ENCODE assay signal across 18 cellular contexts in genomic region chr7:152504816-152505215, GRCh38.
DNase-seq lines count a peak whose midpoint lies in the region; ATAC-seq, FAIRE-seq and TF ChIP-seq lines count a peak whose summit lies in the region.
"Had no signal": no experiment of that assay in that cellular context is flagged by ENCODE, and none has a peak within 500 bp of the region (broad histone marks: within the 10 kb centered on the region; RNA-seq: fewer than 3 reads in every experiment).

No MANE protein-coding gene starts in this region.

- peaks cover 7% of the 10 kb centered on the region for H3K4me1 Mint-ChIP-seq in Caco-2 (ENCODE audit: low read depth, unreplicated experiment)

- POLR2A ChIA-PET in Caco-2 (lab: Charles Lee) (interaction anchor here (0.7 to 0.9 kb wide), 2 partner anchors 41 to 71 kb away, joined by 3 to 5 read pairs; no protein-coding TSS in a partner anchor), K562 (lab: Yijun Ruan, JAX) (interaction anchor here (0.6 to 1.0 kb wide), 3 partner anchors 13 to 530 kb away, joined by 3 read pairs; no protein-coding TSS in a partner anchor)

- H3K56ac ChIP-seq in mesendoderm (ENCODE audit: low read length) = peak overlapping the region; percentile 15

- no peaks in the 10 kb centered on the region for H3K27me3 Mint-ChIP-seq in Caco-2 (ENCODE audit: insufficient read depth, unreplicated experiment)

- H3K4me1 ChIP-seq in Caco-2 (peaks cover 19% of the 10 kb centered on the region), K562 (replicated peaks in 1 of 2; ENCODE audit: control insufficient read depth in 2 of 2, insufficient read depth in 2 of 2, low read length in 2 of 2) (peaks cover 0 to 4% of the 10 kb centered on the region in 2 experiments; a peak in 4 of 5 replicates), mesendoderm (ENCODE audit: control insufficient read depth, low read depth, low read length) (peaks cover 3% of the 10 kb centered on the region), prostate gland (replicated peaks) (no peaks in the 10 kb centered on the region)

- H3K9me3 Mint-ChIP-seq in Caco-2 (ENCODE audit: unreplicated experiment) = no peaks in the 10 kb centered on the region

- H2AFZ ChIP-seq in K562 (ENCODE audit: low read depth, low read length) = peak overlapping the region; percentile 40; the same call in 1 of the 2 replicates

- no peak for TF ChIP-seq RAD21 in K562 (CRISPR knock-in tag; conservative IDR thresholded peaks at IDR 0.05 in 1 of 2, IDR thresholded peaks at IDR 0.05 in 1 of 2)

- H3K18ac ChIP-seq in mesendoderm (ENCODE audit: low read length) = no peak overlapping the region

- H3K36me3 Mint-ChIP-seq in Caco-2 (ENCODE audit: insufficient read depth, unreplicated experiment) = no peaks in the 10 kb centered on the region

- TF ChIP-seq EP300 in K562 (IDR thresholded peaks at IDR 0.05; ENCODE audit: low read length) = no peak

- CTCF ChIA-PET in Caco-2 (lab: Charles Lee) (no interaction called here), K562 (lab: Yijun Ruan, JAX; ENCODE audit: low intra/inter-chr PET ratio) (no interaction called here)

- H3K79me2 ChIP-seq in K562 (ENCODE audit: control insufficient read depth, insufficient read depth, low read length) (no peaks in the 10 kb centered on the region), mesendoderm (ENCODE audit: control insufficient read depth, insufficient read depth, low read length) (no peaks in the 10 kb centered on the region)

- DNase-seq in Caco-2 = peak in 1 of 2 experiments; percentile 11
- DNase-seq in K562 (ENCODE audit: extremely low read depth in 1 of 4, low spot score in 3 of 4) = no peak
- no peak for DNase-seq in mesendoderm
- DNase-seq in prostate gland (ENCODE audit: low spot score) = no peak
- DNase-seq in NCI-H774 (lab: John Stamatoyannopoulos, UW) = no peak
- DNase-seq in activated naive CD4-positive, alpha-beta T cell treated with anti-CD3 and anti-CD28 coated beads, Interleukin-2, amount 50 U/mL, for 16 hours = no peak
- DNase-seq: EL, Kasumi-1, NCI-H1694 treated with DMSO at 0.1 percent for 48 hours, NCI-H2081 treated with DMSO at 0.1 percent for 48 hours, NCI-H2171 treated with DMSO at 0.1 percent for 48 hours, NCI-H524 treated with DMSO at 0.1 percent for 48 hours, SHP77 treated with DMSO at 0.1 percent for 48 hours had no signal

- H3K4me2 ChIP-seq in K562 (ENCODE audit: insufficient read depth, low read length) (no peak overlapping the region), mesendoderm (ENCODE audit: low read length) (no peak overlapping the region)

- TF ChIP-seq CTCF in Caco-2 (IDR thresholded peaks at IDR 0.05; ENCODE audit: insufficient read depth in 1 of 2, low read depth in 1 of 2, low read length in 1 of 2, severe bottlenecking in 1 of 2, unreplicated experiment in 1 of 2) = no peak
- no peak for TF ChIP-seq CTCF in K562 (IDR thresholded peaks at IDR 0.05 in 2 of 3, conservative IDR thresholded peaks at IDR 0.05 in 1 of 3; ENCODE audit: insufficient read depth in 2 of 3, low read depth in 1 of 3, low read length in 3 of 3)
- TF ChIP-seq CTCF in prostate gland (IDR thresholded peaks at IDR 0.05) = no peak

- no peak overlapping the region for H4K5ac ChIP-seq in mesendoderm (ENCODE audit: low read length)

- peak overlapping the region; percentile 35 for H3K4me3 Mint-ChIP-seq in Caco-2 (ENCODE audit: unreplicated experiment)

- FAIRE-seq in K562 (lab: Jason Lieb, UNC) = no peak
- FAIRE-seq: A204.1, GM19239 had no signal

- H3K27ac ChIP-seq in K562 (ENCODE audit: extremely low read depth, low read depth, low read length) = no peak overlapping the region
- H3K27ac ChIP-seq in mesendoderm (ENCODE audit: low read depth, low read length) = no peak overlapping the region
- H3K27ac ChIP-seq in prostate gland = peak overlapping the region; percentile 61 to 64
- H3K27ac ChIP-seq: RWPE1, SK-N-MC had no signal

- intact Hi-C loops in Caco-2 (cut with micrococcal nuclease; ENCODE audit: unreplicated experiment) (no loop called here), K562 (cut with micrococcal nuclease) (no loop called here), prostate gland (cut with DNase I) (no loop called here)

- no peaks in the 10 kb centered on the region for H3K36me3 ChIP-seq in Caco-2 (ENCODE audit: control insufficient read depth, insufficient read depth, low read length)
- H3K36me3 ChIP-seq in K562 (ENCODE audit: control insufficient read depth, insufficient read depth, low read length) = no peaks in the 10 kb centered on the region
- H3K36me3 ChIP-seq in mesendoderm (ENCODE audit: control insufficient read depth, insufficient read depth, low read length) = no peaks in the 10 kb centered on the region
- no peaks in the 10 kb centered on the region for H3K36me3 ChIP-seq in prostate gland

- H2AK5ac ChIP-seq in mesendoderm (ENCODE audit: low read length) = no peak overlapping the region

- ATAC-seq in K562 = no peak; the same call in 2 of the 3 replicates
- ATAC-seq in HG03039 (IDR thresholded peaks at IDR 0.05; ENCODE audit: unreplicated experiment) = no peak

- no peak overlapping the region for H3K9ac ChIP-seq in K562 (ENCODE audit: insufficient read depth in 1 of 2, low read depth in 2 of 2, low read length in 2 of 2)
- no peak overlapping the region for H3K9ac ChIP-seq in mesendoderm (ENCODE audit: low read length)

- BruUV-seq in Caco-2 (replicated peaks; lab: Mats Ljungman, UMichigan) (no TSS peak), K562 (replicated peaks; lab: Mats Ljungman, UMichigan) (no TSS peak)

- no peak overlapping the region for H2BK120ac ChIP-seq in mesendoderm (ENCODE audit: low read depth, low read length)

- H3K4ac ChIP-seq in mesendoderm (ENCODE audit: low read depth, low read length) = no peak overlapping the region

- H3K9me3 ChIP-seq in Caco-2 = peaks cover 10% of the 10 kb centered on the region
- H3K9me3 ChIP-seq in K562 (replicated peaks; ENCODE audit: control insufficient read depth, insufficient read depth, low read depth, low read length) = no peaks in the 10 kb centered on the region
- H3K9me3 ChIP-seq in prostate gland = no peaks in the 10 kb centered on the region

- no peaks in the 10 kb centered on the region for H3K79me1 ChIP-seq in mesendoderm (ENCODE audit: low read length)

- H2BK5ac ChIP-seq in mesendoderm (ENCODE audit: low read length) = no peak overlapping the region

- H3K9me1 ChIP-seq in K562 (ENCODE audit: control insufficient read depth, insufficient read depth, low read length) = no peaks in the 10 kb centered on the region

- H3K4me3 ChIP-seq in Caco-2 (ENCODE audit: low read depth, low read length) = no peak overlapping the region
- no peak overlapping the region for H3K4me3 ChIP-seq in K562
- H3K4me3 ChIP-seq in mesendoderm (ENCODE audit: low read length) = no peak overlapping the region
- H3K4me3 ChIP-seq in prostate gland = no peak overlapping the region
- H3K4me3 ChIP-seq: SK-N-MC had no signal

- in situ Hi-C loops in K562 (cut with MboI) = no loop called here

- no peaks in the 10 kb centered on the region for H4K20me1 ChIP-seq in K562 (replicated peaks; ENCODE audit: control insufficient read depth, insufficient read depth, low read length)

- peak overlapping the region; percentile 91 for H3K27ac Mint-ChIP-seq in Caco-2 (ENCODE audit: unreplicated experiment)

- no peaks in the 10 kb centered on the region for H3K27me3 ChIP-seq in Caco-2 (replicated peaks; ENCODE audit: control insufficient read depth, insufficient read depth, low read length)
- peaks cover 6 to 15% of the 10 kb centered on the region in 2 experiments; a peak in 4 of 5 replicates for H3K27me3 ChIP-seq in K562 (ENCODE audit: control insufficient read depth in 2 of 2, insufficient read depth in 2 of 2, low read length in 2 of 2)
- no peaks in the 10 kb centered on the region for H3K27me3 ChIP-seq in mesendoderm (ENCODE audit: insufficient read depth, low read length, poor library complexity)
- no peaks in the 10 kb centered on the region for H3K27me3 ChIP-seq in prostate gland (replicated peaks; ENCODE audit: insufficient read depth)

- WGBS in K562 (ENCODE audit: insufficient coverage, low coverage, missing lambda C conversion rate) = 29% methylated on average over 10 of the region's 10 CpGs
- WGBS in mesendoderm (ENCODE audit: extremely low coverage, insufficient coverage, low lambda C conversion rate) = no CpG with 5 or more reads among the region's 10 CpGs
- 78% methylated on average over 10 of the region's 10 CpGs for WGBS in prostate gland

- no peak overlapping the region for H3K23ac ChIP-seq in mesendoderm (ENCODE audit: low read length)

- H2BK15ac ChIP-seq in mesendoderm (replicated peaks; ENCODE audit: low read depth) = no peak overlapping the region

- no peak for TF ChIP-seq POLR2A in K562 (conservative IDR thresholded peaks at IDR 0.05)
- TF ChIP-seq POLR2A in prostate gland (IDR thresholded peaks at IDR 0.05) = no peak

- H4K8ac ChIP-seq in mesendoderm (ENCODE audit: low read depth, low read length) = no peak overlapping the region

TF ChIP-seq in K562, 482 proteins besides CTCF, POLR2A, EP300 and RAD21:
- no peak for TF ChIP-seq MIER1 (IDR thresholded peaks at IDR 0.05; ENCODE audit: low read depth)
- TF ChIP-seq ZEB2 (IDR thresholded peaks at IDR 0.05) = no peak
- no peak for TF ChIP-seq TCF15 (CRISPR knock-in tag; IDR thresholded peaks at IDR 0.05)

Comparison
In these comparisons a context has a peak if more than half of its experiments do, and no peak if none do; other contexts are left out.
1. H3K27ac ChIP-seq: peak in prostate gland (2 of 2); none in K562 (single experiment) and mesendoderm (single experiment).